In genomic region chr20:36362261-36362660, GRCh38 we compare ENCODE assay signal across 22 cellular contexts. TPM values are rescaled to one million over a fixed set of nuclear protein-coding genes. Genes with fewer than 3 reads are reported as not detected.
DNase-seq lines count a peak whose midpoint lies in the region; ATAC-seq, FAIRE-seq and TF ChIP-seq lines count a peak whose summit lies in the region.
"Had no signal": no experiment of that assay in that cellular context is flagged by ENCODE, and none has a peak within 500 bp of the region (broad histone marks: within the 10 kb centered on the region; RNA-seq: fewer than 3 reads in every experiment).

No MANE protein-coding gene starts in this region.

- POLR2A ChIA-PET in HepG2 (lab: Yijun Ruan, JAX) = no interaction called here

- H3K4me1 Mint-ChIP-seq in glutamatergic neuron (ENCODE audit: low read depth, unreplicated experiment) = peaks cover 10% of the 10 kb centered on the region
- H3K4me1 Mint-ChIP-seq in HFFc6 (ENCODE audit: low read depth) = no peaks in the 10 kb centered on the region
- H3K4me1 Mint-ChIP-seq: B cell had no signal

- H2AK5ac ChIP-seq in trophoblast cell (ENCODE audit: low read length) = no peak overlapping the region

- H3K4me3 Mint-ChIP-seq in glutamatergic neuron (ENCODE audit: unreplicated experiment) (no peak overlapping the region), HFFc6 (no peak overlapping the region)
- H3K4me3 Mint-ChIP-seq: B cell; CD4-positive, alpha-beta T cell; CD8-positive, alpha-beta T cell had no signal

- H3K4me2 ChIP-seq in HepG2 (ENCODE audit: low read depth, low read length) (no peak overlapping the region), trophoblast cell (ENCODE audit: low read length) (no peak overlapping the region)
- H3K4me2 ChIP-seq: A549; BLaER1 treated with 17β-estradiol and CSF1 and Interleukin-3, amounts not matched to agents 10 nM and 100 nM had no signal

- no peaks in the 10 kb centered on the region for H3K79me1 ChIP-seq in trophoblast cell (ENCODE audit: low read length)

- no peak overlapping the region for H4K8ac ChIP-seq in trophoblast cell (ENCODE audit: low read depth, low read length)

- H3K27ac ChIP-seq in HepG2 (ENCODE audit: extremely low read length, insufficient read depth, low read length) (no peak overlapping the region), right lobe of liver (no peak overlapping the region), trophoblast cell (ENCODE audit: low read depth, low read length) (no peak overlapping the region)
- H3K27ac ChIP-seq: 22Rv1; A549; BLaER1 treated with 17β-estradiol and CSF1 and Interleukin-3, amounts not matched to agents 10 nM and 100 nM; C4-2B had no signal

- no peak overlapping the region for H3K23ac ChIP-seq in trophoblast cell (ENCODE audit: low read length)

- H4K12ac ChIP-seq in trophoblast cell (ENCODE audit: low read depth, low read length) = no peak overlapping the region

- BruUV-seq in HepG2 (replicated peaks; lab: Mats Ljungman, UMichigan) = no TSS peak

- no peak for TF ChIP-seq POLR2A in HepG2 (IDR thresholded peaks at IDR 0.05; ENCODE audit: insufficient read depth in 1 of 2, low read depth in 2 of 2, low read length in 2 of 2)
- TF ChIP-seq POLR2A in right lobe of liver (IDR thresholded peaks at IDR 0.05) = no peak

- H2BK120ac ChIP-seq in trophoblast cell (ENCODE audit: insufficient read depth, low read length, poor library complexity) = no peak overlapping the region

- peaks cover 10% of the 10 kb centered on the region for H3K27me3 Mint-ChIP-seq in glutamatergic neuron (ENCODE audit: unreplicated experiment)
- peaks cover 40% of the 10 kb centered on the region for H3K27me3 Mint-ChIP-seq in HFFc6 (ENCODE audit: insufficient read depth)

- H3K79me2 ChIP-seq in HepG2 (ENCODE audit: insufficient read depth, low read length) (no peaks in the 10 kb centered on the region), trophoblast cell (ENCODE audit: control insufficient read depth, insufficient read depth, low read length, poor library complexity) (no peaks in the 10 kb centered on the region)

- no peaks in the 10 kb centered on the region for H3K36me3 Mint-ChIP-seq in glutamatergic neuron (ENCODE audit: unreplicated experiment)
- no peaks in the 10 kb centered on the region for H3K36me3 Mint-ChIP-seq in HFFc6 (ENCODE audit: low read depth)
- H3K36me3 Mint-ChIP-seq: CD8-positive, alpha-beta T cell had no signal

- H3K9me3 ChIP-seq in HepG2 (ENCODE audit: low read length) (no peaks in the 10 kb centered on the region), right lobe of liver (no peaks in the 10 kb centered on the region), trophoblast cell (ENCODE audit: insufficient read depth, low read depth, low read length) (no peaks in the 10 kb centered on the region)
- H3K9me3 ChIP-seq: A549; BLaER1 treated with 17β-estradiol and CSF1 and Interleukin-3, amounts not matched to agents 10 nM and 100 nM; Caco-2 had no signal

- H3K4me1 ChIP-seq in HepG2 (ENCODE audit: insufficient read depth, low read length) = peaks cover 10% of the 10 kb centered on the region
- no peaks in the 10 kb centered on the region for H3K4me1 ChIP-seq in right lobe of liver
- no peaks in the 10 kb centered on the region for H3K4me1 ChIP-seq in trophoblast cell (ENCODE audit: control insufficient read depth in 1 of 2, insufficient read depth in 2 of 2, low read length in 2 of 2)
- H3K4me1 ChIP-seq: A549, Caco-2 had no signal

- no peak overlapping the region for H3K4me3 ChIP-seq in HepG2 (replicated peaks in 1 of 3; ENCODE audit: insufficient read depth in 1 of 3, low read depth in 2 of 3, low read length in 3 of 3)
- H3K4me3 ChIP-seq in right lobe of liver = no peak overlapping the region
- no peak overlapping the region for H3K4me3 ChIP-seq in trophoblast cell (ENCODE audit: low read depth, low read length)
- H3K4me3 ChIP-seq: A549; BLaER1 treated with 17β-estradiol and CSF1 and Interleukin-3, amounts not matched to agents 10 nM and 100 nM had no signal

- H3K36me3 ChIP-seq in HepG2 (replicated peaks in 1 of 2; ENCODE audit: control insufficient read depth in 1 of 2, insufficient read depth in 2 of 2, low read length in 2 of 2) (no peaks in the 10 kb centered on the region), right lobe of liver (no peaks in the 10 kb centered on the region), trophoblast cell (ENCODE audit: control insufficient read depth in 1 of 2, insufficient read depth in 2 of 2, low read length in 2 of 2) (no peaks in the 10 kb centered on the region)
- H3K36me3 ChIP-seq: BLaER1 treated with 17β-estradiol and CSF1 and Interleukin-3, amounts not matched to agents 10 nM and 100 nM had no signal

- H3K27me3 ChIP-seq in HepG2 (ENCODE audit: control insufficient read depth in 1 of 2, insufficient read depth in 2 of 2, low read length in 2 of 2) (peaks cover 2 to 20% of the 10 kb centered on the region in 2 experiments; a peak in 3 of 5 replicates), right lobe of liver (no peaks in the 10 kb centered on the region), trophoblast cell (ENCODE audit: insufficient read depth, low read length) (no peaks in the 10 kb centered on the region)
- H3K27me3 ChIP-seq: BLaER1 treated with 17β-estradiol and CSF1 and Interleukin-3, amounts not matched to agents 10 nM and 100 nM had no signal

- ATAC-seq in HepG2 (peak; percentile 52; the same call in 2 of the 3 replicates), right lobe of liver (no peak)
- ATAC-seq: CD8-positive, alpha-beta T cell had no signal

- H2AFZ ChIP-seq in HepG2 (ENCODE audit: low read length) (no peak overlapping the region), trophoblast cell (ENCODE audit: insufficient read depth, low read length, poor library complexity) (no peak overlapping the region)

- H3K14ac ChIP-seq in trophoblast cell (ENCODE audit: low read length) = no peak overlapping the region

- H3K18ac ChIP-seq in trophoblast cell (ENCODE audit: low read length) = no peak overlapping the region

- TF ChIP-seq CTCF in HepG2 (CRISPR knock-in tag; IDR thresholded peaks at IDR 0.05) (no peak), right lobe of liver (IDR thresholded peaks at IDR 0.05) (no peak), glutamatergic neuron (IDR thresholded peaks at IDR 0.05; ENCODE audit: partially characterized antibody, unreplicated experiment) (no peak), HFFc6 (IDR thresholded peaks at IDR 0.05) (no peak)

- intact Hi-C loops in HepG2 (cut with micrococcal nuclease; ENCODE audit: unreplicated experiment) = no loop called here
- intact Hi-C loops in right lobe of liver (cut with DNase I) = no loop called here

- DNase-seq in HepG2 (ENCODE audit: low spot score) = no peak
- no peak for DNase-seq in right lobe of liver
- DNase-seq in glutamatergic neuron = no peak
- DNase-seq in trophoblast cell = peak; percentile 55 to 72
- no peak for DNase-seq in HFFc6
- no peak for DNase-seq in NCI-H2171 (lab: John Stamatoyannopoulos, UW)
- DNase-seq: AML-193; Caco-2; Calu3; CD4-positive, alpha-beta T cell; CD8-positive, alpha-beta T cell; DMS79 treated with DMSO at 0.1 percent for 48 hours; GF-D8 had no signal

- no peaks in the 10 kb centered on the region; the same call in 1 of the 2 replicates for H4K20me1 ChIP-seq in HepG2 (ENCODE audit: insufficient read depth, low read length)

- CTCF ChIA-PET in HepG2 (lab: Yijun Ruan, JAX; ENCODE audit: low intra/inter-chr PET ratio, low total read pairs) = no interaction called here

- TF ChIP-seq RAD21 in HepG2 (CRISPR knock-in tag; IDR thresholded peaks at IDR 0.05) = no peak

- in situ Hi-C loops in HepG2 (cut with HindIII; ENCODE audit: extremely low pct_ligation_motif_present, low pct_unique_long_range_greater_than_20kb) = no loop called here

- H3K9ac ChIP-seq in HepG2 (ENCODE audit: insufficient read depth, low read depth, low read length) (no peak overlapping the region), trophoblast cell (ENCODE audit: low read length) (no peak overlapping the region)
- H3K9ac ChIP-seq: BLaER1 treated with 17β-estradiol and CSF1 and Interleukin-3, amounts not matched to agents 10 nM and 100 nM had no signal

- H3K27ac Mint-ChIP-seq in glutamatergic neuron (ENCODE audit: unreplicated experiment) (peak overlapping the region; percentile 60), HFFc6 (no peak overlapping the region)
- H3K27ac Mint-ChIP-seq: B cell; CD4-positive, alpha-beta T cell; CD8-positive, alpha-beta T cell had no signal

- no peak overlapping the region for H4K91ac ChIP-seq in trophoblast cell (ENCODE audit: low read depth, low read length)

- 17% methylated on average over 3 of the region's 3 CpGs for WGBS in HepG2 (ENCODE audit: low lambda C conversion rate)
- 39% methylated on average over 3 of the region's 3 CpGs for WGBS in right lobe of liver (ENCODE audit: insufficient coverage, low coverage, low lambda C conversion rate, missing lambda C conversion rate)
- WGBS in trophoblast cell (ENCODE audit: extremely low coverage, insufficient coverage, insufficient read length) = no CpG with 5 or more reads among the region's 3 CpGs

- H2BK5ac ChIP-seq in trophoblast cell (ENCODE audit: low read depth, low read length, poor library complexity) = no peak overlapping the region

- H2BK12ac ChIP-seq in trophoblast cell (ENCODE audit: low read length) = no peak overlapping the region

- TF ChIP-seq EP300 in HepG2 (IDR thresholded peaks at IDR 0.05; ENCODE audit: low read depth in 2 of 2, low read length in 2 of 2) (no peak), HepG2 (CRISPR knock-in tag; IDR thresholded peaks at IDR 0.05; ENCODE audit: borderline replicate concordance) (no peak)

- H3K4ac ChIP-seq in trophoblast cell (ENCODE audit: low read depth, low read length) = no peak overlapping the region

- H3K9me3 Mint-ChIP-seq in glutamatergic neuron (ENCODE audit: unreplicated experiment) (peaks cover 11% of the 10 kb centered on the region), HFFc6 (no peaks in the 10 kb centered on the region)
- H3K9me3 Mint-ChIP-seq: CD4-positive, alpha-beta T cell; CD8-positive, alpha-beta T cell had no signal

- no peak for FAIRE-seq in HepG2 (lab: Jason Lieb, UNC)
- FAIRE-seq: A549, D721Med, G401.6, GM12891, GM19239 had no signal

RNA-seq across cellular contexts. Expression of gene DLGAP4, which starts 56.1 kb away (rescaled TPM):
- total RNA-seq in HepG2 (2016; rRNA removed; fragmentation: Illumina TruSeq; extraction: Trizol) (13.3 and 15.2 TPM in 2 replicates), right lobe of liver (10 to 100 TPM; 15.5 to 35.1 (median 23.2) TPM), glutamatergic neuron (ENCODE audit: unreplicated experiment) (199 TPM)
- 17.7 and 20.1 TPM in 2 replicates for total RNA-seq in HepG2 (2016; cell fraction: cytosol; rRNA removed; fragmentation: Illumina TruSeq; extraction: Trizol; ENCODE audit: low read depth)
- total RNA-seq in HepG2 (2016; cell fraction: insoluble cytoplasmic fraction; rRNA removed; fragmentation: Illumina TruSeq; extraction: Trizol) = 10.7 and 12.5 TPM in 2 replicates
- 30.2 and 36.1 TPM in 2 replicates for total RNA-seq in HepG2 (2016; cell fraction: membrane; rRNA removed; fragmentation: Illumina TruSeq; extraction: Trizol)
- 14.3 and 17.6 TPM in 2 replicates for total RNA-seq in HepG2 (2016; cell fraction: nucleus; rRNA removed; fragmentation: Illumina TruSeq; extraction: Trizol)
- 26.7 and 33.5 TPM in 2 replicates for polyA plus RNA-seq in HepG2 (2011; rRNA removed)
- 18.9 and 28.9 TPM in 2 replicates for polyA plus RNA-seq in HepG2 (2011; cell fraction: cytosol; rRNA removed)
- 81.3 and 93.4 TPM in 2 replicates for polyA plus RNA-seq in HepG2 (2011; cell fraction: nucleus; rRNA removed)
- 33.2 and 39.1 TPM in 2 replicates for polyA plus RNA-seq in HepG2 (2012)
- 42.6 and 57.9 TPM in 2 replicates for polyA plus RNA-seq in HepG2 (2016; cell fraction: cytosol; fragmentation: Illumina TruSeq; extraction: Trizol; ENCODE audit: low read depth)
- 32.0 and 44.7 TPM in 2 replicates for polyA plus RNA-seq in HepG2 (2016; cell fraction: insoluble cytoplasmic fraction; fragmentation: Illumina TruSeq; extraction: Trizol; ENCODE audit: low read depth)
- 45.4 and 49.0 TPM in 2 replicates for polyA plus RNA-seq in HepG2 (2016; cell fraction: membrane; fragmentation: Illumina TruSeq; extraction: Trizol; ENCODE audit: low read depth)
- 63.9 and 68.5 TPM in 2 replicates for polyA plus RNA-seq in HepG2 (2016; cell fraction: nucleus; fragmentation: Illumina TruSeq; extraction: Trizol; ENCODE audit: insufficient read depth, low read depth)
- polyA minus RNA-seq in HepG2 (2011; rRNA and poly(A)+ RNA removed; ENCODE audit: low replicate concordance) = 15.9 and 38.7 TPM in 2 replicates
- 33.7 and 42.9 TPM in 2 replicates for polyA minus RNA-seq in HepG2 (2011; cell fraction: cytosol; rRNA and poly(A)+ RNA removed)
- 29.9 and 33.6 TPM in 2 replicates for polyA minus RNA-seq in HepG2 (2011; cell fraction: nucleus; rRNA and poly(A)+ RNA removed)
- polyA plus RNA-seq in trophoblast cell (2013) = 165 TPM in 2 replicates
- 100 to 1,000 TPM; 118 to 150 (median 140) TPM for total RNA-seq in HFFc6 (2021; fragmentation: NEBNext Ultra II Directional; extraction: Animal tissue kit (Norgen Biotek cat#: 25700))

Comparison
In these comparisons a context has a peak if more than half of its experiments do, and no peak if none do; other contexts are left out.
1. DNase-seq: peak in trophoblast cell (2 of 2); none in HepG2 (single experiment), right lobe of liver (0 of 3), glutamatergic neuron (single experiment), HFFc6 (single experiment) and NCI-H2171 (single experiment).